ENCODE assay signal across 8 cellular contexts in the genomic region with DNA sequence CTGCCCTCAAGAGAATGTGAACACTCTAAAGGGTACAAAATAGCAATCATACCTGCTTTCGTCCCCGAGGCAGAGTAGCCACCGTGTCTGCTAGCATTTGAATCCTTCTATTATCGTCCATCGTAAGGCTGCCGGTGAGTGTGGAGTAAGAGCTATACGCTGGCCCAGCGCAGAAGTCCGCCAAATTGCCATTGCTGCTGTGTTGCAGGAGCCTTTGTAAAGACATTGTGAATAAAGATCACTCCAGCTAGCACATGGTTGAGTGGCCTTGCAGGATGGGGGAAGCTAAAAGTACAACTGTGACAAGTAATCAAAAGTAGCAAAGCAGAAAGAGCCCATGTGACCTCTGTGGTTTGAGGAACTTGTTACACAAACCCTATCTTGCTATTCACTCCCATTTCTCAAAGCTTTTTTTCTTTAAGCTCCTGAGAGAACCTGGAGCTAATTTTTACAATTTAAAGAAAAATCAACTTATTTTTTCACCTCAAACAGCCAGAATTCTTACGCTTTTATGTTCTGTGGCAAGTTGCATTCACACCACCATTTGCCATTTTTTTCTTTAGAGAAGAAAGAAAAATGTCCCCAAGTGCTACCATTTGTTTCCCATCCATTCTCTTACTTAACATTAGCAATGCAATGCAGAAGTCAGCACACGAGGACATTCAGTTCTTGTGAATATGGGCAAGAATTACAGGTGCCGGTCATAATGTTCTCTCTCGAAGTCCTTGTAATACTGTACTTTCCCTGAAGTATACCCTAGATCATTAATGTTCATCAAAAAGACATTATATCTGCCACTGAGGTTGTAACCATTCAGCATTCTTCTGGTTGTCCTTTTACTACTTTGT. TPM values are rescaled to one million over a fixed set of nuclear protein-coding genes. Genes with fewer than 3 reads are reported as not detected.
A peak's percentile ranks its signal among the peaks of the same experiment; 100 is the strongest.
DNase-seq lines count a peak whose midpoint lies in the region; ATAC-seq and TF ChIP-seq lines count a peak whose summit lies in the region.

Gene CYTIP (minus strand): TSS at position 295 of the 848 bp plus-strand sequence. CDS start 69 bp downstream, at position 226.

- H3K36me3 Mint-ChIP-seq in activated naive CD4-positive, alpha-beta T cell treated with anti-CD3 and anti-CD28 coated beads, Interleukin-2, amount 50 U/mL, for 72 hours: peaks cover 61 to 70% of the 10 kb centered on the region in 2 donors
- H3K36me3 Mint-ChIP-seq in naive thymus-derived CD8-positive, alpha-beta T cell: peaks cover 45 to 48% (median 45%) of the 10 kb centered on the region in 3 donors

- H3K27me3 Mint-ChIP-seq in naive thymus-derived CD8-positive, alpha-beta T cell: no peaks in the 10 kb centered on the region

- H3K9me3 Mint-ChIP-seq in activated naive CD4-positive, alpha-beta T cell treated with anti-CD3 and anti-CD28 coated beads, Interleukin-2, amount 50 U/mL, for 72 hours: no peaks in the 10 kb centered on the region
- peaks cover 0 to 4% (median 0%) of the 10 kb centered on the region in 9 donors for H3K9me3 Mint-ChIP-seq in naive thymus-derived CD8-positive, alpha-beta T cell

- H3K9me3 ChIP-seq in OCI-LY1 (ENCODE audit: low read length): no peaks in the 10 kb centered on the region
- H3K9me3 ChIP-seq in uterus: no peaks in the 10 kb centered on the region

- H3F3A ChIP-seq in OCI-LY1 (ENCODE audit: insufficient read depth, low read length): no peaks in the 10 kb centered on the region

- DNase-seq in activated naive CD4-positive, alpha-beta T cell treated with anti-CD3 and anti-CD28 coated beads, Interleukin-2, amount 50 U/mL, for 72 hours (ENCODE audit: low spot score in 2 of 2): peak in 1 of 2 donors; percentile 58
- DNase-seq in naive thymus-derived CD8-positive, alpha-beta T cell: peak; percentile 19 to 86 (median 65)
- DNase-seq in NCI-H2171 (lab: John Stamatoyannopoulos, UW) (no peak), iPS-NIHi11 (ENCODE audit: low spot score) (no peak), uterus (no peak)

- H3K4me1 Mint-ChIP-seq in naive thymus-derived CD8-positive, alpha-beta T cell: peaks cover 28 to 60% (median 44%) of the 10 kb centered on the region in 4 donors

- peak within 1 kb of the TSS; percentile 19; the same call in 1 of the 2 replicates for H2AFZ ChIP-seq in OCI-LY1 (ENCODE audit: low read length)

- peak; percentile 50 for ATAC-seq in GM18517 (IDR thresholded peaks at IDR 0.05; ENCODE audit: unreplicated experiment)
- peak; percentile 49 for ATAC-seq in HG02798 (IDR thresholded peaks at IDR 0.05; ENCODE audit: poor library complexity, unreplicated experiment)
- peak; percentile 47 to 48 for ATAC-seq in activated naive CD4-positive, alpha-beta T cell treated with anti-CD3 and anti-CD28 coated beads, Interleukin-2, amount 50 U/mL, for 72 hours
- peak; percentile 38 to 55 for ATAC-seq in naive thymus-derived CD8-positive, alpha-beta T cell

- intact Hi-C loops in uterus (cut with DNase I; ENCODE audit: low total_unique reads): no loop called here

- peaks cover 48% of the 10 kb centered on the region for H3K79me2 ChIP-seq in OCI-LY1 (ENCODE audit: insufficient read depth, low read length)

- H3K27me3 ChIP-seq in OCI-LY1 (ENCODE audit: insufficient read depth, low read length): no peaks in the 10 kb centered on the region
- no peaks in the 10 kb centered on the region for H3K27me3 ChIP-seq in uterus

- H3K4me2 ChIP-seq in OCI-LY1 (ENCODE audit: low read length): peak within 1 kb of the TSS; percentile 95

- peak within 1 kb of the TSS; percentile 84 to 99 (median 94) for H3K4me3 Mint-ChIP-seq in naive thymus-derived CD8-positive, alpha-beta T cell

- peaks cover 50% of the 10 kb centered on the region for H3K4me1 ChIP-seq in OCI-LY1 (ENCODE audit: insufficient read depth, low read length, severe bottlenecking)
- no peaks in the 10 kb centered on the region for H3K4me1 ChIP-seq in uterus

- H4K20me1 ChIP-seq in OCI-LY1 (ENCODE audit: insufficient read depth, low read length): no peaks in the 10 kb centered on the region

- H3K36me3 ChIP-seq in OCI-LY1 (ENCODE audit: insufficient read depth, low read length) (peaks cover 31% of the 10 kb centered on the region; the same call in 1 of the 2 replicates), uterus (no peaks in the 10 kb centered on the region)

- H3K9ac ChIP-seq in OCI-LY1 (ENCODE audit: low read length): peak within 1 kb of the TSS; percentile 81

- H3K9me2 ChIP-seq in OCI-LY1 (ENCODE audit: low read depth, low read length): no peaks in the 10 kb centered on the region

- TF ChIP-seq CTCF in OCI-LY1 (IDR thresholded peaks at IDR 0.05; ENCODE audit: low read length) (no peak), uterus (IDR thresholded peaks at IDR 0.05) (no peak)

- H3K4me3 ChIP-seq in OCI-LY1 (ENCODE audit: low read depth, low read length, poor library complexity, severe bottlenecking) (peak within 1 kb of the TSS; percentile 69), uterus (no peak within 1 kb of the TSS)

- TF ChIP-seq POLR2A in uterus (IDR thresholded peaks at IDR 0.05): no peak

- peak within 1 kb of the TSS; percentile 99 for H3K27ac Mint-ChIP-seq in activated naive CD4-positive, alpha-beta T cell treated with anti-CD3 and anti-CD28 coated beads, Interleukin-2, amount 50 U/mL, for 72 hours
- H3K27ac Mint-ChIP-seq in naive thymus-derived CD8-positive, alpha-beta T cell: peak within 1 kb of the TSS; percentile 93 to 100 (median 98)

- POLR2A ChIA-PET in naive thymus-derived CD8-positive, alpha-beta T cell (lab: Charles Lee): interaction anchor here (0.7 to 16.6 kb wide), 24 partner anchors 8 to 117 kb away, joined by 3 to 411 read pairs (median 5); partner anchors contain the start of gene ERMN

- peak within 1 kb of the TSS; percentile 92 for H3K27ac ChIP-seq in OCI-LY1 (ENCODE audit: low read depth, low read length, poor library complexity, severe bottlenecking)
- H3K27ac ChIP-seq in uterus: no peak within 1 kb of the TSS

RNA-seq across cellular contexts. Expression of gene CYTIP, which starts in this region (rescaled TPM):
- 100 to 1,000 TPM; 417 to 596 TPM for total RNA-seq in activated naive CD4-positive, alpha-beta T cell treated with anti-CD3 and anti-CD28 coated beads, Interleukin-2, amount 50 U/mL, for 72 hours
- total RNA-seq in naive thymus-derived CD8-positive, alpha-beta T cell: 100 to 1,000 TPM; 308 to 341 TPM
- 100 to 1,000 TPM; 140 to 220 (median 155) TPM for polyA plus RNA-seq in naive thymus-derived CD8-positive, alpha-beta T cell
- total RNA-seq in uterus: 1 to 10 TPM in 2 of 4 donors, under 1 TPM in 1, not detected in 1; 0.26 to 5.5 (median 2.6) TPM

Comparison
In these comparisons a context has a peak if more than half of its experiments do, and no peak if none do; other contexts are left out.
1. RNA of gene CYTIP (total RNA-seq): 417 to 596 TPM in activated naive CD4-positive, alpha-beta T cell treated with anti-CD3 and anti-CD28 coated beads, Interleukin-2, amount 50 U/mL, for 72 hours and 308 to 341 TPM in naive thymus-derived CD8-positive, alpha-beta T cell; 0.26 to 5.5 TPM in uterus; every median in the first group is over 10 times any median in the second.
2. DNase-seq: peak in naive thymus-derived CD8-positive, alpha-beta T cell (10 of 10); none in NCI-H2171 (single experiment), iPS-NIHi11 (single experiment) and uterus (0 of 2).
3. Peak in every context shown above with its lines, with median percentiles within 50 percentile points of each other: ATAC-seq.